ENCODE assay signal across 8 cellular contexts in the genomic region with DNA sequence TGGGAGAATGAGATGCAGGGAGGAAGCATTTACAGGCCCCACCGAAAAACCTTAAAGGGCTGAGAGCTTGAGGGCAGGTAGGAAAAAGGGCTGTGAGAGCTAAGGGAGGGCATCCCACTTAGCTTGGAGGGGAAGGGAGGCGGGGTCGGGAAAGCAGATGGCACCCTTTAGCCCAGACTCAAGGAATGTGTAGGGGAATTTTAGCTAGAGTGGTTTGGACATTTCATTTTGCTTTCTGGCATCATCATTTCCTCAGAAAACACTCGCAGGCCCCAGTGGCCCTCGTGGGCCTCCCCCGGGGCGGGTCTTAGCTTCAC. TPM values are rescaled to one million over a fixed set of nuclear protein-coding genes. Genes with fewer than 3 reads are reported as not detected.
DNase-seq lines count a peak whose midpoint lies in the region; ATAC-seq and TF ChIP-seq lines count a peak whose summit lies in the region.

No MANE protein-coding gene starts in this region.

- H3K36me3 Mint-ChIP-seq in WTC11 = no peaks in the 10 kb centered on the region

- CTCF ChIA-PET in WTC11 (lab: Charles Lee) = interaction anchor here (0.7 to 9.8 kb wide), 68 partner anchors 9 to 349 kb away, joined by 3 to 403 read pairs (median 6); partner anchors contain the start of genes NUP98, PGAP2, RHOG and RRM1

- peak overlapping the region; percentile 77 for H3K4me3 ChIP-seq in iPS-18a (ENCODE audit: low read length)
- peak overlapping the region; percentile 76 to 90 (median 86) for H3K4me3 ChIP-seq in stomach

- no peak overlapping the region for H3K9ac ChIP-seq in iPS-18a (ENCODE audit: low read length)

- H3K27ac ChIP-seq in iPS-18a (ENCODE audit: low read length) (no peak overlapping the region), stomach (peak overlapping the region; percentile 11 to 99 (median 98))

- H3K9me3 ChIP-seq in iPS-18a (ENCODE audit: control insufficient read depth, low read depth, low read length) (no peaks in the 10 kb centered on the region), stomach (no peaks in the 10 kb centered on the region)

- H3K36me3 ChIP-seq in iPS-18a (ENCODE audit: control insufficient read depth, low read depth, low read length) (no peaks in the 10 kb centered on the region), stomach (no peaks in the 10 kb centered on the region)

- ATAC-seq in WTC11 = peak; percentile 27

- TF ChIP-seq EP300 in stomach (IDR thresholded peaks at IDR 0.05) = no peak

- peaks cover 21% of the 10 kb centered on the region for H3K4me1 ChIP-seq in iPS-18a (ENCODE audit: control insufficient read depth, low read depth, low read length)
- H3K4me1 ChIP-seq in stomach = peaks cover 34 to 49% (median 46%) of the 10 kb centered on the region in 4 donors

- TF ChIP-seq POLR2A in stomach (IDR thresholded peaks at IDR 0.05) = no peak

- WGBS in stomach, 5 donors = 15 to 27% (median 19%) methylated on average over 4 to 7 of the region's 7 CpGs

- intact Hi-C loops in stomach (cut with DNase I; ENCODE audit: low total_unique reads) = loop anchor here (5.0 kb wide), 1 partner anchor 218 kb away; no protein-coding TSS in a partner anchor

- peaks cover 37% of the 10 kb centered on the region for H3K4me1 Mint-ChIP-seq in WTC11

- no peaks in the 10 kb centered on the region for H3K9me3 Mint-ChIP-seq in WTC11

- DNase-seq in NCI-H2227 (lab: John Stamatoyannopoulos, UW; ENCODE audit: unreplicated experiment) (peak; percentile 73), NCI-H2227 treated with DMSO at 0.1 percent for 48 hours (lab: John Stamatoyannopoulos, UW) (no peak), WTC11 (ENCODE audit: low spot score) (no peak), stomach (no peak), NCI-H1092 (lab: John Stamatoyannopoulos, UW) (no peak), OCI-M2 (lab: John Stamatoyannopoulos, UW; ENCODE audit: unreplicated experiment) (no peak)
- no peak for DNase-seq in stimulated activated naive CD4-positive, alpha-beta T cell (lab: John Stamatoyannopoulos, UW)

- H3K27ac Mint-ChIP-seq in WTC11 = peak overlapping the region; percentile 76; the same call in 1 of the 2 replicates

- POLR2A ChIA-PET in WTC11 (lab: Charles Lee) = interaction anchor here (0.8 to 2.1 kb wide), 4 partner anchors 14 to 212 kb away, joined by 3 to 17 read pairs (median 6); partner anchors contain the start of gene RHOG

- peaks cover 18% of the 10 kb centered on the region for H3K27me3 ChIP-seq in iPS-18a (ENCODE audit: control insufficient read depth, insufficient read depth, low read length)
- no peaks in the 10 kb centered on the region for H3K27me3 ChIP-seq in stomach

- peaks cover 26% of the 10 kb centered on the region for H3K27me3 Mint-ChIP-seq in WTC11 (ENCODE audit: low read depth)

- H3K4me3 Mint-ChIP-seq in WTC11 = peak overlapping the region; percentile 78

- no peak for TF ChIP-seq CTCF in WTC11 (IDR thresholded peaks at IDR 0.05)
- no peak for TF ChIP-seq CTCF in stomach (IDR thresholded peaks at IDR 0.05)

TF ChIP-seq in WTC11, 78 proteins besides CTCF, POLR2A, EP300 and RAD21 (continues in another document):
- no peak for TF ChIP-seq NR2C2 (CRISPR knock-in tag; IDR thresholded peaks at IDR 0.05)
- TF ChIP-seq NR1H2 (CRISPR knock-in tag; IDR thresholded peaks at IDR 0.05) = no peak
- TF ChIP-seq FOXP1 (CRISPR knock-in tag; IDR thresholded peaks at IDR 0.05; ENCODE audit: borderline replicate concordance) = no peak
- no peak for TF ChIP-seq MLX (CRISPR knock-in tag; IDR thresholded peaks at IDR 0.05)
- TF ChIP-seq FOXP4 (CRISPR knock-in tag; IDR thresholded peaks at IDR 0.05) = no peak
- no peak for TF ChIP-seq JUN (CRISPR knock-in tag; IDR thresholded peaks at IDR 0.05)
- TF ChIP-seq ATF2 (CRISPR knock-in tag; IDR thresholded peaks at IDR 0.05; ENCODE audit: borderline replicate concordance, low read depth) = no peak
- TF ChIP-seq, protein P1, sequence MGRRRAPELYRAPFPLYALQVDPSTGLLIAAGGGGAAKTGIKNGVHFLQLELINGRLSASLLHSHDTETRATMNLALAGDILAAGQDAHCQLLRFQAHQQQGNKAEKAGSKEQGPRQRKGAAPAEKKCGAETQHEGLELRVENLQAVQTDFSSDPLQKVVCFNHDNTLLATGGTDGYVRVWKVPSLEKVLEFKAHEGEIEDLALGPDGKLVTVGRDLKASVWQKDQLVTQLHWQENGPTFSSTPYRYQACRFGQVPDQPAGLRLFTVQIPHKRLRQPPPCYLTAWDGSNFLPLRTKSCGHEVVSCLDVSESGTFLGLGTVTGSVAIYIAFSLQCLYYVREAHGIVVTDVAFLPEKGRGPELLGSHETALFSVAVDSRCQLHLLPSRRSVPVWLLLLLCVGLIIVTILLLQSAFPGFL (CRISPR knock-in tag; IDR thresholded peaks at IDR 0.05; ENCODE audit: borderline replicate concordance) = no peak
- no peak for TF ChIP-seq GRHL2 (CRISPR knock-in tag; IDR thresholded peaks at IDR 0.05; ENCODE audit: insufficient replicate concordance, severe bottlenecking)
- TF ChIP-seq E2F4 (CRISPR knock-in tag; IDR thresholded peaks at IDR 0.05; ENCODE audit: borderline replicate concordance, low read depth) = no peak
- no peak for TF ChIP-seq SP1 (CRISPR knock-in tag; conservative IDR thresholded peaks at IDR 0.05)

RNA-seq across cellular contexts. Expression of gene STIM1, which starts 0.8 kb away (rescaled TPM):
- total RNA-seq in WTC11 (2021) (17.0 to 18.0 TPM (median 17.4 TPM) in 3 replicates), stomach (10 to 100 TPM; 21.4 to 70.7 (median 49.8) TPM)
- 10 to 100 TPM in 1 of 3 donors, 1 to 10 TPM in 2; 8.7 to 17.1 (median 9.8) TPM for polyA plus RNA-seq in stomach

RNA-seq across cellular contexts. Expression of gene RHOG, which starts 13.9 kb away (rescaled TPM):
- total RNA-seq in WTC11 (2021) (28.8 to 33.6 TPM (median 28.8 TPM) in 3 replicates), stomach (100 to 1,000 TPM in 1 of 5 donors, 10 to 100 TPM in 3, 1 to 10 TPM in 1; 5.9 to 101 (median 26.7) TPM)
- 10 to 100 TPM; 39.8 to 55.5 (median 50.9) TPM for polyA plus RNA-seq in stomach

RNA-seq across cellular contexts. Expression of gene PGAP2, which starts 46.3 kb away (rescaled TPM):
- total RNA-seq in WTC11 (2021) (38.2 to 43.0 TPM (median 40.7 TPM) in 3 replicates), stomach (10 to 100 TPM in 4 of 5 donors, 1 to 10 TPM in 1; 4.7 to 18.3 (median 13.6) TPM)
- 10 to 100 TPM in 2 of 3 donors, 1 to 10 TPM in 1; 8.7 to 23.8 (median 11.8) TPM for polyA plus RNA-seq in stomach

RNA-seq across cellular contexts. Expression of gene NUP98, which starts 57.3 kb away (rescaled TPM):
- total RNA-seq in WTC11 (2021) (81.3 to 91.4 TPM (median 81.4 TPM) in 3 replicates), stomach (100 to 1,000 TPM in 1 of 5 donors, 10 to 100 TPM in 4; 43.3 to 132 (median 74.3) TPM)
- polyA plus RNA-seq in stomach = 10 to 100 TPM; 16.2 to 17.6 (median 16.6) TPM
